8 cellular contexts compared by ENCODE assay signal in genomic region chr7:157337316-157338149, GRCh38. TPM values are rescaled to one million over a fixed set of nuclear protein-coding genes. Genes with fewer than 3 reads are reported as not detected.
DNase-seq lines count a peak whose midpoint lies in the region; ATAC-seq and TF ChIP-seq lines count a peak whose summit lies in the region.

No MANE protein-coding gene starts in this region.

- peaks cover 3% of the 10 kb centered on the region for H3K27me3 Mint-ChIP-seq in HFFc6 (ENCODE audit: insufficient read depth)

- H3K4me1 ChIP-seq in endocrine pancreas (ENCODE audit: control insufficient read depth, insufficient read depth, low read length) (peaks cover 9% of the 10 kb centered on the region), mucosa of stomach (ENCODE audit: control insufficient read depth, insufficient read depth, low read length) (peaks cover 17% of the 10 kb centered on the region)

- DNase-seq in GM13976 (ENCODE audit: low spot score), result peak; percentile 86
- peak; percentile 47 for DNase-seq in HFFc6
- DNase-seq in NB4 (ENCODE audit: low read depth), result peak; percentile 81
- peak; percentile 59 for DNase-seq in activated CD8-positive, alpha-beta memory T cell treated with anti-CD3 and anti-CD28 coated beads, Interleukin-2, amount 50 U/mL, for 4 hours
- DNase-seq in stimulated activated effector memory CD8-positive, alpha-beta T cell treated with anti-CD3 and anti-CD28 coated beads, Interleukin-12 subunit alpha, Interleukin-12 subunit beta, amount 100 ng/mL, for 72 hours (ENCODE audit: low spot score in 2 of 2), result peak; percentile 73 to 86
- DNase-seq in SHP77 (lab: John Stamatoyannopoulos, UW), result no peak

- no peaks in the 10 kb centered on the region for H3K9me3 ChIP-seq in endocrine pancreas (ENCODE audit: control insufficient read depth, low read length)
- no peaks in the 10 kb centered on the region for H3K9me3 ChIP-seq in mucosa of stomach (ENCODE audit: control insufficient read depth, low read length)

- peak; percentile 82 for ATAC-seq in stimulated activated effector memory CD8-positive, alpha-beta T cell treated with anti-CD3 and anti-CD28 coated beads, Interleukin-12 subunit alpha, Interleukin-12 subunit beta, amount 100 ng/mL, for 72 hours

- peak overlapping the region; percentile 90 for H3K4me3 Mint-ChIP-seq in HFFc6
- H3K4me3 Mint-ChIP-seq in stimulated activated effector memory CD8-positive, alpha-beta T cell treated with anti-CD3 and anti-CD28 coated beads, Interleukin-12 subunit alpha, Interleukin-12 subunit beta, amount 100 ng/mL, for 72 hours, result peak overlapping the region; percentile 89

- H3K9ac ChIP-seq in endocrine pancreas (ENCODE audit: control insufficient read depth, insufficient read depth, low read length) (peak overlapping the region; percentile 80), mucosa of stomach (ENCODE audit: low read length) (peak overlapping the region; percentile 73)

- TF ChIP-seq CTCF in GM13976 (IDR thresholded peaks at IDR 0.05; ENCODE audit: borderline replicate concordance, control extremely low read depth, extremely low read depth, insufficient read depth, missing control alignments) (no peak), HFFc6 (IDR thresholded peaks at IDR 0.05) (no peak), NB4 (IDR thresholded peaks at IDR 0.05; ENCODE audit: low read depth, low read length) (no peak)

- H3K27ac Mint-ChIP-seq in HFFc6, result peak overlapping the region; percentile 80
- H3K27ac Mint-ChIP-seq in stimulated activated effector memory CD8-positive, alpha-beta T cell treated with anti-CD3 and anti-CD28 coated beads, Interleukin-12 subunit alpha, Interleukin-12 subunit beta, amount 100 ng/mL, for 72 hours, result peak overlapping the region; percentile 97

- H3K36me3 ChIP-seq in endocrine pancreas (ENCODE audit: control insufficient read depth, insufficient read depth, low read length) (no peaks in the 10 kb centered on the region), mucosa of stomach (ENCODE audit: control insufficient read depth, insufficient read depth, low read length) (no peaks in the 10 kb centered on the region)

- H3K36me3 Mint-ChIP-seq in HFFc6 (ENCODE audit: low read depth), result peaks cover 24% of the 10 kb centered on the region
- peaks cover 71% of the 10 kb centered on the region for H3K36me3 Mint-ChIP-seq in stimulated activated effector memory CD8-positive, alpha-beta T cell treated with anti-CD3 and anti-CD28 coated beads, Interleukin-12 subunit alpha, Interleukin-12 subunit beta, amount 100 ng/mL, for 72 hours

- in situ Hi-C loops in GM13976 (cut with MboI; ENCODE audit: low sequenced_read_pairs, unreplicated experiment), result no loop called here

- TF ChIP-seq POLR2A in NB4 (IDR thresholded peaks at IDR 0.05; ENCODE audit: extremely low read depth, insufficient read length), result no peak

- H3K4me3 ChIP-seq in NB4 (ENCODE audit: low read depth, low read length) (peak overlapping the region; percentile 99), endocrine pancreas (ENCODE audit: control insufficient read depth, insufficient read depth, low read length) (peak overlapping the region; percentile 92), mucosa of stomach (ENCODE audit: low read length) (peak overlapping the region; percentile 61)

- no peaks in the 10 kb centered on the region; the same call in 1 of the 2 replicates for H3K9me3 Mint-ChIP-seq in HFFc6
- no peaks in the 10 kb centered on the region for H3K9me3 Mint-ChIP-seq in stimulated activated effector memory CD8-positive, alpha-beta T cell treated with anti-CD3 and anti-CD28 coated beads, Interleukin-12 subunit alpha, Interleukin-12 subunit beta, amount 100 ng/mL, for 72 hours

- H3K27me3 ChIP-seq in endocrine pancreas (ENCODE audit: control insufficient read depth, insufficient read depth, low read length), result no peaks in the 10 kb centered on the region
- no peaks in the 10 kb centered on the region for H3K27me3 ChIP-seq in mucosa of stomach (ENCODE audit: control insufficient read depth, insufficient read depth, low read length)

- H3K4me1 Mint-ChIP-seq in HFFc6 (ENCODE audit: low read depth), result peaks cover 53% of the 10 kb centered on the region
- peaks cover 27% of the 10 kb centered on the region for H3K4me1 Mint-ChIP-seq in stimulated activated effector memory CD8-positive, alpha-beta T cell treated with anti-CD3 and anti-CD28 coated beads, Interleukin-12 subunit alpha, Interleukin-12 subunit beta, amount 100 ng/mL, for 72 hours

RNA-seq across cellular contexts. Expression of gene DNAJB6, which starts 0.7 kb away (rescaled TPM):
- total RNA-seq in HFFc6 (2021; fragmentation: NEBNext Ultra II Directional; extraction: Animal tissue kit (Norgen Biotek cat#: 25700)), result 100 to 1,000 TPM; 135 to 204 (median 163) TPM

Comparison
In these comparisons a context has a peak if more than half of its experiments do, and no peak if none do; other contexts are left out.
1. DNase-seq: peak in GM13976 (single experiment), HFFc6 (single experiment), NB4 (single experiment), activated CD8-positive, alpha-beta memory T cell treated with anti-CD3 and anti-CD28 coated beads, Interleukin-2, amount 50 U/mL, for 4 hours (single experiment) and stimulated activated effector memory CD8-positive, alpha-beta T cell treated with anti-CD3 and anti-CD28 coated beads, Interleukin-12 subunit alpha, Interleukin-12 subunit beta, amount 100 ng/mL, for 72 hours (2 of 2); none in SHP77 (0 of 2).
2. Peak in every context shown above with its lines, with median percentiles within 50 percentile points of each other: H3K4me3 ChIP-seq.